25 cellular contexts compared by ENCODE assay signal in the genomic region with DNA sequence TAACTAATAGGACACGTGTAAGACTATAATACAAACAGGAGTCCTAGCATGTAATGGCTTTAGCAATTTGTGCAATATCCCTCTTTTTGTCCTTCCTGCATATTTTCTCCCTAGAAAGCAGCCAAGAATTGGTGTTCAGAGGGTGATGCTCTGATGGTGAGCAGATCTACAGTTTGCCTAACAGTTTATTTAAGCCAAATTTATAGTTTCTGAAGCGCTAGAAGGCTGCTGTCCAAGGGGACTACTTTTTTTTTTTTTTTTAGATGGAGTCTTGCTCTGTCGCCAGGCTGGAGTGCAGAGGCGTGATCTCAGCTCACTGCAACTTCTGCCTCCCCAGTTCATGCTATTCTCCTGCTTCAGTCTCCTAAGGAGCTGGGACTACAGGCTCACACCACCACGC. TPM values are rescaled to one million over a fixed set of nuclear protein-coding genes. Genes with fewer than 3 reads are reported as not detected.
A peak's percentile ranks its signal among the peaks of the same experiment; 100 is the strongest.
DNase-seq lines count a peak whose midpoint lies in the region; ATAC-seq and TF ChIP-seq lines count a peak whose summit lies in the region.
"Had no signal": no experiment of that assay in that cellular context is flagged by ENCODE, and none has a peak within 500 bp of the region (broad histone marks: within the 10 kb centered on the region; RNA-seq: fewer than 3 reads in every experiment).

No MANE protein-coding gene starts in this region.

- peak overlapping the region; percentile 71 for H3K9ac ChIP-seq in adipocyte (ENCODE audit: low read length)
- no peak overlapping the region for H3K9ac ChIP-seq in fibroblast of lung (ENCODE audit: insufficient read depth, low read length)
- H3K9ac ChIP-seq: parathyroid adenoma had no signal

- WGBS in lung, 2 donors = 62 to 78% methylated on average over 5 of the region's 5 CpGs
- WGBS in urinary bladder = 30% methylated on average over 5 of the region's 5 CpGs

- H3K79me2 ChIP-seq in fibroblast of lung (ENCODE audit: control insufficient read depth, insufficient read depth, low read length) = peaks cover 3% of the 10 kb centered on the region
- H3K79me2 ChIP-seq: parathyroid adenoma had no signal

- no peaks in the 10 kb centered on the region for H3K9me3 ChIP-seq in adipocyte (ENCODE audit: control insufficient read depth, low read length)
- H3K9me3 ChIP-seq in fibroblast of lung (ENCODE audit: control insufficient read depth, insufficient read depth, low read depth, low read length) = no peaks in the 10 kb centered on the region
- no peaks in the 10 kb centered on the region for H3K9me3 ChIP-seq in lung (ENCODE audit: control insufficient read depth in 2 of 2, insufficient read depth in 1 of 2, low read length in 1 of 2)
- H3K9me3 ChIP-seq: mucosa of descending colon, SJCRH30 had no signal

- no peaks in the 10 kb centered on the region for H3K27me3 ChIP-seq in adipocyte (replicated peaks; ENCODE audit: control insufficient read depth, insufficient read depth, low read length)
- H3K27me3 ChIP-seq in fibroblast of lung (ENCODE audit: control insufficient read depth, insufficient read depth, low read length) = no peaks in the 10 kb centered on the region
- H3K27me3 ChIP-seq in lung (ENCODE audit: control insufficient read depth, insufficient read depth) = no peaks in the 10 kb centered on the region
- H3K27me3 ChIP-seq: SJCRH30 had no signal

- TF ChIP-seq CTCF in fibroblast of lung (conservative IDR thresholded peaks at IDR 0.05 in 1 of 2, IDR thresholded peaks at IDR 0.05 in 1 of 2; ENCODE audit: low read depth in 1 of 2, low read length in 2 of 2) (no peak), lung (IDR thresholded peaks at IDR 0.05; ENCODE audit: control extremely low read depth, extremely low read depth) (no peak)

- H3K27ac ChIP-seq in fibroblast of lung (ENCODE audit: insufficient read depth, low read length) (no peak overlapping the region), lung (ENCODE audit: low read depth in 1 of 2, low read length in 1 of 2) (peak overlapping the region in 1 of 2 donors; percentile 45), urinary bladder (ENCODE audit: low read depth) (peak overlapping the region; percentile 50)
- H3K27ac ChIP-seq: parathyroid adenoma, SJCRH30 had no signal

- H2AFZ ChIP-seq in fibroblast of lung (ENCODE audit: low read length) = no peak overlapping the region
- H2AFZ ChIP-seq: parathyroid adenoma had no signal

- no peaks in the 10 kb centered on the region for H4K20me1 ChIP-seq in fibroblast of lung (ENCODE audit: control insufficient read depth, extremely low read depth, insufficient read depth, low read length)

- no peak for DNase-seq in adipocyte (ENCODE audit: low read depth)
- DNase-seq in fibroblast of lung (ENCODE audit: low read depth in 2 of 2) = peak in 1 of 2 donors; percentile 72
- DNase-seq in lung (ENCODE audit: low spot score) = no peak
- no peak for DNase-seq in activated gamma-delta T cell treated with Interleukin-2 at 50 U/mL for 16 hours
- DNase-seq in NCI-H2107 (lab: John Stamatoyannopoulos, UW) = no peak
- DNase-seq: activated CD4-positive, alpha-beta T cell treated with anti-CD3 and anti-CD28 coated beads, Interleukin-2, amount 10 ng/mL, durations not matched to agents 24 days and 14 days; activated CD8-positive, alpha-beta memory T cell treated with anti-CD3 and anti-CD28 coated beads, Interleukin-2, amount 10 ng/mL, durations not matched to agents 7 days and 5 days; AML-193; CD8-positive, alpha-beta memory T cell; effector CD8-positive, alpha-beta T cell; GF-D8; Kasumi-1; mucosa of descending colon; NCI-H1048; NCI-H1930; NCI-H226; PC-3; SJCRH30; T-helper 1 cell had no signal

- H3K4me2 ChIP-seq in fibroblast of lung (ENCODE audit: extremely low read depth, insufficient read depth, low read length) = peak overlapping the region; percentile 44

- H3K4me1 ChIP-seq in adipocyte (ENCODE audit: control insufficient read depth, insufficient read depth, low read length) (peaks cover 36% of the 10 kb centered on the region), fibroblast of lung (ENCODE audit: control insufficient read depth, extremely low read depth, insufficient read depth, low read length) (peaks cover 7% of the 10 kb centered on the region), lung (ENCODE audit: control insufficient read depth in 2 of 2, insufficient read depth in 2 of 2, low read length in 2 of 2) (peaks cover 3% of the 10 kb centered on the region in 2 donors), urinary bladder (ENCODE audit: insufficient read depth) (no peaks in the 10 kb centered on the region)
- H3K4me1 ChIP-seq: parathyroid adenoma, SJCRH30 had no signal

- ATAC-seq in lung (ENCODE audit: insufficient read depth, low FRiP score) (peak; percentile 10), GM18870 (IDR thresholded peaks at IDR 0.05; ENCODE audit: unreplicated experiment) (no peak), HG02884 (IDR thresholded peaks at IDR 0.05; ENCODE audit: unreplicated experiment) (no peak)
- ATAC-seq: activated CD8-positive, alpha-beta memory T cell treated with anti-CD3 and anti-CD28 coated beads, Interleukin-2, amount 10 ng/mL, durations not matched to agents 7 days and 5 days; activated naive CD4-positive, alpha-beta T cell treated with anti-CD3 and anti-CD28 coated beads, Interleukin-2, amount 50 U/mL, for 72 hours; mucosa of descending colon; PC-3; stimulated activated effector memory CD8-positive, alpha-beta T cell treated with anti-CD3 and anti-CD28 coated beads, Interleukin-12 subunit alpha, Interleukin-12 subunit beta, amount 100 ng/mL, for 72 hours had no signal

- no peaks in the 10 kb centered on the region for H3K36me3 ChIP-seq in adipocyte (ENCODE audit: control insufficient read depth, insufficient read depth, low read length, severe bottlenecking)
- no peaks in the 10 kb centered on the region for H3K36me3 ChIP-seq in fibroblast of lung (ENCODE audit: control insufficient read depth, insufficient read depth, low read length)
- no peaks in the 10 kb centered on the region for H3K36me3 ChIP-seq in lung (ENCODE audit: control insufficient read depth in 2 of 2, insufficient read depth in 2 of 2, low read length in 2 of 2)
- no peaks in the 10 kb centered on the region for H3K36me3 ChIP-seq in urinary bladder (ENCODE audit: insufficient read depth)
- H3K36me3 ChIP-seq: SJCRH30 had no signal

- H3K4me3 ChIP-seq in adipocyte (ENCODE audit: low read length) (peak overlapping the region; percentile 68), fibroblast of lung (replicated peaks in 1 of 4; ENCODE audit: control extremely low read depth in 1 of 4, insufficient read depth in 1 of 4, low read depth in 3 of 4, low read length in 4 of 4) (no peak overlapping the region), lung (no peak overlapping the region), urinary bladder (ENCODE audit: low read depth, low read length) (no peak overlapping the region)
- H3K4me3 ChIP-seq: mucosa of descending colon, SJCRH30 had no signal

RNA-seq across cellular contexts. Expression of a gene that starts 18.9 kb away (rescaled TPM):
- 95.8 and 124 TPM in 2 replicates for total RNA-seq in fibroblast of lung
- polyA plus RNA-seq in fibroblast of lung = 67.2 and 77.8 TPM in 2 replicates
- polyA plus RNA-seq in fibroblast of lung (2012) = 36.8 and 37.9 TPM in 2 replicates
- 5.5 and 9.1 TPM in 2 replicates for polyA minus RNA-seq in fibroblast of lung (ENCODE audit: low replicate concordance)
- 10 to 100 TPM; 35.1 to 74.7 TPM for total RNA-seq in lung
- polyA plus RNA-seq in lung = 10 to 100 TPM; 10.5 to 37.5 TPM
- 48.3 TPM for total RNA-seq in urinary bladder
- polyA plus RNA-seq in urinary bladder = 9.5 TPM

RNA-seq across cellular contexts. Expression of a gene that starts 19.1 kb away (rescaled TPM):
- total RNA-seq in fibroblast of lung (78.4 and 78.6 TPM in 2 replicates), lung (100 to 1,000 TPM; 291 to 485 TPM), urinary bladder (3,971 TPM)
- polyA plus RNA-seq in fibroblast of lung (237 and 2,788 TPM in 2 replicates), lung (100 to 1,000 TPM; 186 to 206 TPM), urinary bladder (6,755 TPM)
- 206 and 2,024 TPM in 2 replicates for polyA plus RNA-seq in fibroblast of lung (2012)
- polyA minus RNA-seq in fibroblast of lung (ENCODE audit: low replicate concordance) = 291 and 2,169 TPM in 2 replicates
- total RNA-seq: PC-3 had no signal
